Comparison of ENCODE assay signal across 14 cellular contexts in the genomic region with DNA sequence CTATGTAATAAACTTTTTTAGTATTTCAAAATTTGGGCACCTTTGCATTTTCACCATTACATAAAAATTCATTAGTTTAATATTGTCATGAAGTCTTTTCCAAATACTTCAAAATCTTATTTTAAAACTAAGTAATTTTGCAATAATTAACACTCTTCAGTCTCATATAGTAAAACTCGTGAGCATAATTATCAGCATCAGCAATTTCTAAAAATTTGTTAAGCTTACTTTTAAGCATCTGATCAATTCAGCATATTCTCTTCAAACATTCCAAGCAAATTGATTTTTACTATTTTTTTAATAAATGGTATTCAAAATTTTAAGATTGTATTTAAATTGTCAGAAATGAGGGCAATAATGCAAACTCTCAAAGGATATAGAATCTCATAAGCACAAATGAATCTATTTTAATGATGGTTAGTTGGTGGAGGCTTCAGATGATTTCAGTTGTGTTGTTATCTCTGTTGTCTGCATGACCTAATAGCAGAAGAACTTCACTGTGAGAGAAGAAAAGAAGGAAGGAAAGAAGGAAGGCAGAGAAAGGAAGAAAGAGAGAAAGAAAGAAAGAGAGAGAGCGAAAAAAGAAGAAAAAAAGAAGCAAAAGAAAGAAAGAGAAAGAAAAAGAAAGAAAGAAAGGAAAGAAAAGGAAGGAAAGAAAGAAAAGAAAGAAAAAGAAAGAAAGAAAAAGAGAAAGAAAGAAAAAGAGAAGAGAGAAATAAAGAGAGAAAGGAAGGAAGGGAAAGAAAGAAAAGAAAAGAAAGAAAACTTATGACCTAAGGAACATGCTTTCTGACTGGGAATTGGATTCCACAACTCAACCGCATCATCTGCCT.
DNase-seq lines count a peak whose midpoint lies in the region; ATAC-seq and TF ChIP-seq lines count a peak whose summit lies in the region.
"Had no signal": no experiment of that assay in that cellular context is flagged by ENCODE, and none has a peak within 500 bp of the region (broad histone marks: within the 10 kb centered on the region; RNA-seq: fewer than 3 reads in every experiment).

No MANE protein-coding gene starts in this region.

- DNase-seq in activated naive CD8-positive, alpha-beta T cell treated with anti-CD3 and anti-CD28 coated beads for 36 hours = no peak
- DNase-seq in activated naive CD8-positive, alpha-beta T cell treated with anti-CD3 and anti-CD28 coated beads, Interleukin-2, amount 50 U/mL, for 24 hours = no peak
- DNase-seq in DND-41 (no peak), RPMI8226 (no peak), NCI-H1092 treated with DMSO at 0.1 percent for 48 hours (lab: John Stamatoyannopoulos, UW) (no peak), lower leg skin (ENCODE audit: low spot score in 2 of 2) (no peak)
- DNase-seq: BE2C; Caco-2; CD8-positive, alpha-beta memory T cell; GF-D8; GOT3; H9 had no signal

- peaks cover 2% of the 10 kb centered on the region for H3K4me1 Mint-ChIP-seq in activated naive CD8-positive, alpha-beta T cell treated with anti-CD3 and anti-CD28 coated beads for 36 hours
- no peaks in the 10 kb centered on the region for H3K4me1 Mint-ChIP-seq in activated naive CD8-positive, alpha-beta T cell treated with anti-CD3 and anti-CD28 coated beads, Interleukin-2, amount 50 U/mL, for 24 hours
- H3K4me1 Mint-ChIP-seq: CD8-positive, alpha-beta memory T cell had no signal

- 0 out of 2 replicates have a peak, but pooled peaks cover 5% of the 10 kb centered on the region for H3K4me1 ChIP-seq in DND-41 (ENCODE audit: insufficient read depth, low read length)
- H3K4me1 ChIP-seq: Caco-2 had no signal

- peak overlapping the region; percentile 0 for H3K27ac Mint-ChIP-seq in activated naive CD8-positive, alpha-beta T cell treated with anti-CD3 and anti-CD28 coated beads for 36 hours
- H3K27ac Mint-ChIP-seq in activated naive CD8-positive, alpha-beta T cell treated with anti-CD3 and anti-CD28 coated beads, Interleukin-2, amount 50 U/mL, for 24 hours = no peak overlapping the region
- H3K27ac Mint-ChIP-seq: H9 had no signal

- no peak for TF ChIP-seq POLR2A in lower leg skin (IDR thresholded peaks at IDR 0.05)

- H3F3A ChIP-seq in SU-DHL-6 (ENCODE audit: insufficient read depth) = no peaks in the 10 kb centered on the region

- no peaks in the 10 kb centered on the region for H3K9me3 Mint-ChIP-seq in activated naive CD8-positive, alpha-beta T cell treated with anti-CD3 and anti-CD28 coated beads for 36 hours
- peaks cover 9% of the 10 kb centered on the region for H3K9me3 Mint-ChIP-seq in activated naive CD8-positive, alpha-beta T cell treated with anti-CD3 and anti-CD28 coated beads, Interleukin-2, amount 50 U/mL, for 24 hours

- H2AFZ ChIP-seq in DND-41 (ENCODE audit: low read depth, low read length) (0 out of 2 replicates have a peak overlapping the region, but pooled peaks have one; percentile 49), SU-DHL-6 (ENCODE audit: low read depth, low read length, severe bottlenecking) (peak overlapping the region; percentile 63)

- H3K79me2 ChIP-seq in DND-41 (ENCODE audit: insufficient read depth, low read length) (no peaks in the 10 kb centered on the region), SU-DHL-6 (ENCODE audit: insufficient read depth, low read length) (no peaks in the 10 kb centered on the region)

- H3K4me3 ChIP-seq in DND-41 (ENCODE audit: low read depth in 1 of 2, low read length in 2 of 2) (no peak overlapping the region), SU-DHL-6 (ENCODE audit: insufficient read depth, low read length, poor library complexity, severe bottlenecking) (no peak overlapping the region), lower leg skin (ENCODE audit: low read depth, poor library complexity, severe bottlenecking) (no peak overlapping the region)

- H3K9me2 ChIP-seq in SU-DHL-6 (replicated peaks; ENCODE audit: insufficient read depth, low read length) = no peaks in the 10 kb centered on the region

- no peaks in the 10 kb centered on the region for H3K27me3 Mint-ChIP-seq in activated naive CD8-positive, alpha-beta T cell treated with anti-CD3 and anti-CD28 coated beads for 36 hours
- no peaks in the 10 kb centered on the region for H3K27me3 Mint-ChIP-seq in activated naive CD8-positive, alpha-beta T cell treated with anti-CD3 and anti-CD28 coated beads, Interleukin-2, amount 50 U/mL, for 24 hours
- H3K27me3 Mint-ChIP-seq: CD8-positive, alpha-beta memory T cell had no signal

- no peaks in the 10 kb centered on the region for H3K36me3 Mint-ChIP-seq in activated naive CD8-positive, alpha-beta T cell treated with anti-CD3 and anti-CD28 coated beads for 36 hours
- H3K36me3 Mint-ChIP-seq in activated naive CD8-positive, alpha-beta T cell treated with anti-CD3 and anti-CD28 coated beads, Interleukin-2, amount 50 U/mL, for 24 hours (ENCODE audit: low read depth) = no peaks in the 10 kb centered on the region
- H3K36me3 Mint-ChIP-seq: CD8-positive, alpha-beta memory T cell had no signal

- no peaks in the 10 kb centered on the region for H3K36me3 ChIP-seq in DND-41 (ENCODE audit: insufficient read depth, low read length)
- H3K36me3 ChIP-seq in SU-DHL-6 (ENCODE audit: low read length) = no peaks in the 10 kb centered on the region
- H3K36me3 ChIP-seq: BE2C had no signal

- H4K20me1 ChIP-seq in DND-41 (ENCODE audit: insufficient read depth, low read length) = no peaks in the 10 kb centered on the region
- no peaks in the 10 kb centered on the region for H4K20me1 ChIP-seq in SU-DHL-6 (ENCODE audit: low read depth, low read length)

- WGBS in lower leg skin, 2 donors = 90 to 94% methylated on average over 3 of the region's 3 CpGs

- TF ChIP-seq CTCF in DND-41 (IDR thresholded peaks at IDR 0.05; ENCODE audit: borderline replicate concordance, extremely low read depth, low read length, poor library complexity, severe bottlenecking) = no peak
- no peak for TF ChIP-seq CTCF in SU-DHL-6 (IDR thresholded peaks at IDR 0.05; ENCODE audit: insufficient read depth, low read length, poor library complexity, severe bottlenecking)
- TF ChIP-seq CTCF in lower leg skin (IDR thresholded peaks at IDR 0.05) = no peak

- H3K9ac ChIP-seq in DND-41 (ENCODE audit: low read depth, low read length) (no peak overlapping the region), SU-DHL-6 (ENCODE audit: low read length) (no peak overlapping the region)

- H3K27ac ChIP-seq in DND-41 (ENCODE audit: low read length) (no peak overlapping the region), SU-DHL-6 (ENCODE audit: low read depth, low read length) (no peak overlapping the region)
- H3K27ac ChIP-seq: C4-2B had no signal

- no peak overlapping the region for H3K4me3 Mint-ChIP-seq in activated naive CD8-positive, alpha-beta T cell treated with anti-CD3 and anti-CD28 coated beads for 36 hours
- H3K4me3 Mint-ChIP-seq in activated naive CD8-positive, alpha-beta T cell treated with anti-CD3 and anti-CD28 coated beads, Interleukin-2, amount 50 U/mL, for 24 hours = no peak overlapping the region
- H3K4me3 Mint-ChIP-seq: CD8-positive, alpha-beta memory T cell; H9 had no signal

- H3K4me2 ChIP-seq in DND-41 (ENCODE audit: insufficient read depth, low read length) (no peak overlapping the region), SU-DHL-6 (ENCODE audit: low read depth, low read length, poor library complexity, severe bottlenecking) (peak overlapping the region; percentile 3)

- H3K27me3 ChIP-seq in DND-41 (ENCODE audit: insufficient read depth, low read length, poor library complexity) (no peaks in the 10 kb centered on the region), SU-DHL-6 (ENCODE audit: low read length) (no peaks in the 10 kb centered on the region)
- H3K27me3 ChIP-seq: BE2C had no signal

- intact Hi-C loops in lower leg skin (cut with DNase I; ENCODE audit: low total_unique reads) = no loop called here

- H3K9me3 ChIP-seq in DND-41 (ENCODE audit: insufficient read depth, low read length, severe bottlenecking) = no peaks in the 10 kb centered on the region
- no peaks in the 10 kb centered on the region for H3K9me3 ChIP-seq in SU-DHL-6 (ENCODE audit: insufficient read depth, low read length)
- H3K9me3 ChIP-seq: BE2C, Caco-2 had no signal

- no peak for ATAC-seq in activated naive CD8-positive, alpha-beta T cell treated with anti-CD3 and anti-CD28 coated beads, Interleukin-2, amount 50 U/mL, for 24 hours
- ATAC-seq in DND-41 (ENCODE audit: insufficient read depth, low read depth) = no peak
